Comparison of ENCODE assay signal across 17 cellular contexts in the genomic region with DNA sequence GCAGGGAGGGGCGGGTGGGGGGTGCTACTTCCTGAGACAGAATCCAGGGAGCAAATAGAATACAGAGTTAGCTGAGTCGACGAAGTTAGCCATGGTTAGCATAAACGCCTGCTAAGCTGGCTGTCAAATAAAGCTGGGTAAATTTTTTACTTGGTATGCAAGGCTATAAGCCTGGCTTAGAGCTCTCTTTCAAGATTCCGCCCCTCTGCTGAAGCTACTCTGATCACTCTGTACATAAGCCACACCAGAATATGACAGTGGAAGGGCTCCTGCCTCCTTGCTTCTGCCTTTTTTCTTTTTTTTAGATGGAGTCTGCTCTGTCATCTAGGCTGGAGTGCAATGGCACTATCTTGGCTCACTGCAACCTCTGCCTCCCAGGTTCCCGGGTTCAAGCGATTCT.
"Had no signal": no experiment of that assay in that cellular context is flagged by ENCODE, and none has a peak within 500 bp of the region (broad histone marks: within the 10 kb centered on the region; RNA-seq: fewer than 3 reads in every experiment).

No MANE protein-coding gene starts in this region.

- DNase-seq: colonic mucosa; cortex of kidney; effector CD8-positive, alpha-beta T cell; effector memory CD8-positive, alpha-beta T cell; foreskin keratinocyte; heart left ventricle; hippocampal formation; left cardiac atrium; left lung; left ventricle myocardium superior; lower lobe of right lung; mesenchymal stem cell; mucosa of descending colon had no signal

- H3K4me1 ChIP-seq: colonic mucosa, foreskin keratinocyte had no signal

- H3K36me3 Mint-ChIP-seq: mesothelial cell of epicardium had no signal

- H3K36me3 ChIP-seq: colonic mucosa had no signal

- H3K27ac Mint-ChIP-seq: effector memory CD8-positive, alpha-beta T cell had no signal

- H3K4me3 ChIP-seq: colonic mucosa, esophagus muscularis mucosa, gastroesophageal sphincter, heart left ventricle, left lung, lower lobe of right lung, mucosa of descending colon had no signal

- H3K9me3 Mint-ChIP-seq: dendritic cell treated with granulocyte-macrophage colony-stimulating factor and Interleukin-4, amounts not matched to agents 40 ng/mL and 50 ng/mL, for 4 days; effector memory CD8-positive, alpha-beta T cell had no signal

- H3K9me3 ChIP-seq: colonic mucosa, esophagus muscularis mucosa, gastroesophageal sphincter, heart left ventricle, left lung, lower lobe of right lung, mucosa of descending colon had no signal

- H3K27me3 Mint-ChIP-seq: dendritic cell treated with granulocyte-macrophage colony-stimulating factor and Interleukin-4, amounts not matched to agents 40 ng/mL and 50 ng/mL, for 4 days; effector memory CD8-positive, alpha-beta T cell had no signal

- H3K27me3 ChIP-seq: colonic mucosa, esophagus muscularis mucosa, foreskin keratinocyte, gastroesophageal sphincter, heart left ventricle, left lung had no signal

- H3K4me3 Mint-ChIP-seq: dendritic cell treated with granulocyte-macrophage colony-stimulating factor and Interleukin-4, amounts not matched to agents 40 ng/mL and 50 ng/mL, for 4 days; effector memory CD8-positive, alpha-beta T cell; mesothelial cell of epicardium had no signal

- H3K27ac ChIP-seq: colonic mucosa, esophagus muscularis mucosa, foreskin keratinocyte, gastroesophageal sphincter, heart left ventricle, left lung, lower lobe of right lung had no signal

- ATAC-seq: effector memory CD8-positive, alpha-beta T cell; foreskin keratinocyte; gastroesophageal sphincter; heart left ventricle; left cardiac atrium; left lung; left ventricle myocardium superior; lower lobe of right lung; mucosa of descending colon had no signal
